In the genomic region with DNA sequence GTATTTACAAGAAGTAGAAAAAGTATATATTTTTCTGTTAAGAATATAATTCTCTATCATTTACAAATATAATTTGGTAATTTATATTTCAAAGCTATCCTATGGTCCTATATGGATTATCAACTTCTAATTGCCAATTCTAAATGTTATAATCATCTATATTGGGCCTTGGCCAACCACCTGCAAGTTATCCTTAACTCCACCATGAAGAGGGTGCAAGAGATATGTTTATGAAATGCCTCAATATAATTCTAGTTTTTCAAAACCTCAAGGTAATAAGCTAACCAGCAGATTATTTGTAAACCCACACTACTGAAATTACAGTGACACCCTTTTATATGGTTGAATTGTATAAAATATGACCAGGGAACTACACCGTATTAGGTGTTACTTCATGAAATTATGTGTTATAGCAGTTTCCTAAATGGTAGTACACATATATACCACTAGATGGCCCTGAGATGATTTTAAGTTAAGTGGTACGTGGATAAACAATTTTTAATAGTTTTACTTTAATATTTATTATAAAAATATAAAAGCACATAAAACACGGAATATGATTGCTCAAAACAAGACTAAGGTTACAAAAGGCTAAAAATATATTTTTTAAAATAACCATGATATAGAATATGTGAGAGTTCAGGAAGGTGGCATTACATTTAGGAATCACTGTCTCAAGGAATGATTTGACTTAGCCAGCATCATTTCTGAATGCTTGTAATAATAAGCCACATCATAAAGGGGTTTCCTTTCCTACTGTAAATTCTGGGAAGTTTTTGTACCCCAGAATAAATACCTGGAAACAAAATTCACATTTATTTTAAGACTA, we compare ENCODE assay signal across 8 cellular contexts. TPM values are rescaled to one million over a fixed set of nuclear protein-coding genes. Genes with fewer than 3 reads are reported as not detected.
DNase-seq lines count a peak whose midpoint lies in the region; ATAC-seq, FAIRE-seq and TF ChIP-seq lines count a peak whose summit lies in the region.

No MANE protein-coding gene starts in this region.

- DNase-seq in AG10803 (ENCODE audit: low read depth) (peak; percentile 37), GM18507 (ENCODE audit: extremely low spot score, insufficient read length, low read depth) (no peak), Panc1 (ENCODE audit: low read depth, low spot score) (no peak), esophagus muscularis mucosa (ENCODE audit: extremely low spot score) (no peak), pancreas (no peak), GM12892 (ENCODE audit: insufficient read length) (no peak)
- DNase-seq in activated CD8-positive, alpha-beta memory T cell treated with anti-CD3 and anti-CD28 coated beads, Interleukin-2, amount 50 U/mL, for 48 hours, result no peak

- no peak overlapping the region for H3K27ac ChIP-seq in Panc1 (ENCODE audit: low read length)
- no peak overlapping the region for H3K27ac ChIP-seq in esophagus muscularis mucosa (replicated peaks in 1 of 4)
- H3K27ac ChIP-seq in pancreas, result no peak overlapping the region

- peaks cover 7% of the 10 kb centered on the region; the same call in 1 of the 2 replicates for H3K36me3 ChIP-seq in Panc1 (ENCODE audit: control insufficient read depth, insufficient read depth, low read length)
- H3K36me3 ChIP-seq in esophagus muscularis mucosa, result peaks cover 0 to 27% (median 12%) of the 10 kb centered on the region in 4 donors
- H3K36me3 ChIP-seq in pancreas, result no peaks in the 10 kb centered on the region

- no peak for TF ChIP-seq POLR2A in esophagus muscularis mucosa (IDR thresholded peaks at IDR 0.05; ENCODE audit: low read depth)
- TF ChIP-seq POLR2A in GM12892 (IDR thresholded peaks at IDR 0.05; ENCODE audit: low read depth, low read length), result no peak

- intact Hi-C loops in Panc1 (cut with micrococcal nuclease; ENCODE audit: unreplicated experiment) (no loop called here), esophagus muscularis mucosa (cut with DNase I) (no loop called here), pancreas (cut with DNase I) (no loop called here)

- no TSS peak for BruUV-seq in Panc1 (replicated peaks; lab: Mats Ljungman, UMichigan)

- CTCF ChIA-PET in Panc1 (lab: Charles Lee), result no interaction called here

- in situ Hi-C loops in Panc1 (cut with HindIII; ENCODE audit: low pct_unique_long_range_greater_than_20kb, low sequenced_read_pairs), result no loop called here

- POLR2A ChIA-PET in Panc1 (lab: Charles Lee), result interaction anchor here (0.7 kb wide), 1 partner anchor 26 kb away, joined by 3 read pairs; no protein-coding TSS in a partner anchor

- H3K27me3 ChIP-seq in Panc1 (ENCODE audit: control insufficient read depth, insufficient read depth, low read length), result no peaks in the 10 kb centered on the region
- H3K27me3 ChIP-seq in esophagus muscularis mucosa, result no peaks in the 10 kb centered on the region
- H3K27me3 ChIP-seq in pancreas, result no peaks in the 10 kb centered on the region

- TF ChIP-seq EP300 in esophagus muscularis mucosa (IDR thresholded peaks at IDR 0.05), result no peak

- peak; percentile 70 for TF ChIP-seq CTCF in AG10803 (conservative IDR thresholded peaks at IDR 0.05; ENCODE audit: low read length)
- TF ChIP-seq CTCF in Panc1 (IDR thresholded peaks at IDR 0.05), result peak; percentile 61; the same call in 1 of the 2 replicates
- TF ChIP-seq CTCF in esophagus muscularis mucosa (IDR thresholded peaks at IDR 0.05), result peak; percentile 66 to 81 (median 69)
- TF ChIP-seq CTCF in pancreas (IDR thresholded peaks at IDR 0.05), result peak; percentile 39 to 74 (median 58)

- ATAC-seq in HG03066 (IDR thresholded peaks at IDR 0.05; ENCODE audit: low read depth, unreplicated experiment), result peak; percentile 93
- ATAC-seq in Panc1, result peak; percentile 70; the same call in 1 of the 2 replicates
- ATAC-seq in pancreas, result peak; percentile 66 to 87 (median 82)

- FAIRE-seq in GM18507 (lab: Jason Lieb, UNC), result peak; percentile 68
- peak; percentile 97 for FAIRE-seq in pancreas (lab: Jason Lieb, UNC)
- FAIRE-seq in GM12892 (lab: Jason Lieb, UNC), result no peak

- H3K4me1 ChIP-seq in Panc1 (ENCODE audit: control insufficient read depth, insufficient read depth, low read length) (peaks cover 10% of the 10 kb centered on the region; the same call in 1 of the 2 replicates), esophagus muscularis mucosa (peaks cover 0 to 6% (median 3%) of the 10 kb centered on the region in 4 donors), pancreas (no peaks in the 10 kb centered on the region)

- H3K4me3 ChIP-seq in AG10803 (ENCODE audit: low read length) (no peak overlapping the region), Panc1 (ENCODE audit: low read depth in 2 of 2, low read length in 2 of 2) (no peak overlapping the region), esophagus muscularis mucosa (no peak overlapping the region), pancreas (no peak overlapping the region)

- WGBS in esophagus muscularis mucosa, result 5% methylated on average over 3 of the region's 3 CpGs
- WGBS in pancreas, 2 donors, result 4 to 5% methylated on average over 3 of the region's 3 CpGs

- H3K9me3 ChIP-seq in Panc1 (ENCODE audit: control insufficient read depth, insufficient read depth, low read depth, low read length), result no peaks in the 10 kb centered on the region
- no peaks in the 10 kb centered on the region for H3K9me3 ChIP-seq in esophagus muscularis mucosa
- H3K9me3 ChIP-seq in pancreas, result no peaks in the 10 kb centered on the region

RNA-seq across cellular contexts. Expression of a gene that starts 9.8 kb away (rescaled TPM):
- total RNA-seq in Panc1 (2021; ENCODE audit: unreplicated experiment) (91.3 TPM), esophagus muscularis mucosa (100 to 1,000 TPM in 1 of 4 donors, 10 to 100 TPM in 3; 45.6 to 115 (median 57.4) TPM), pancreas (10 to 100 TPM; 20.8 to 59.9 (median 35.8) TPM)
- 43.4 TPM for polyA plus RNA-seq in Panc1 (2012; ENCODE audit: insufficient read length)
- polyA plus RNA-seq in pancreas, result 10 to 100 TPM; 42.0 to 64.1 TPM
- 127 TPM for polyA plus RNA-seq in GM12892 (2012; ENCODE audit: missing spikeins)

RNA-seq across cellular contexts. Expression of a gene that starts 40.9 kb away (rescaled TPM):
- total RNA-seq in Panc1 (2021; ENCODE audit: unreplicated experiment) (9.5 TPM), esophagus muscularis mucosa (1 to 10 TPM; 3.4 to 9.1 (median 6.1) TPM), pancreas (1 to 10 TPM; 1.1 to 4.1 (median 3.0) TPM)
- 4.2 TPM for polyA plus RNA-seq in Panc1 (2012; ENCODE audit: insufficient read length)
- 10 to 100 TPM in 1 of 2 donors, 1 to 10 TPM in 1; 6.4 to 10.8 TPM for polyA plus RNA-seq in pancreas
- 17.9 TPM for polyA plus RNA-seq in GM12892 (2012; ENCODE audit: missing spikeins)
